In the genomic region with DNA sequence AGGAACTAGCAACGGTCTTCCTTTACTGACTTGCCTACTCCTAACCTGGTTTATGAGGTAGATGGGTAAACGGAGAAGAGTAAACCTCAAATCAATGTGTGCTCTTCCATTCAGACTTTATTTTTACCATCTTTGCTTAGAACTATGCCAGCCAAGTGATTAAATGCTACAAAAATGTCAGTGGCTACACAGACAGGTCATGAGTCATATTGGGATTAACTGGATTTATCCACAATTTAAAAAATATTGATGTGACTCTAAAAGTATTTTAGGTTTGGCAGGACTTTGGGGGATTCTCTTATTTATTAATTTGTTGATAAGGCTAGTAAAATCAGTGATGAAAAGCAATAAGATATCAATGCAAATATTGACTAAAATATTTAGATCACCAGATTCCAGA, we compare ENCODE assay signal across 17 cellular contexts.
A peak's percentile ranks its signal among the peaks of the same experiment; 100 is the strongest.
DNase-seq lines count a peak whose midpoint lies in the region; FAIRE-seq and TF ChIP-seq lines count a peak whose summit lies in the region.
"Had no signal": no experiment of that assay in that cellular context is flagged by ENCODE, and none has a peak within 500 bp of the region (broad histone marks: within the 10 kb centered on the region; RNA-seq: fewer than 3 reads in every experiment).

No MANE protein-coding gene starts in this region.

- H3K4me3 ChIP-seq in bronchial epithelial cell (ENCODE audit: low read depth, low read length): no peak overlapping the region

- no peaks in the 10 kb centered on the region for H3K27me3 ChIP-seq in bronchial epithelial cell (ENCODE audit: control insufficient read depth, insufficient read depth, low read length)

- TF ChIP-seq CTCF in bronchial epithelial cell (IDR thresholded peaks at IDR 0.05; ENCODE audit: insufficient read depth, low read length, severe bottlenecking) (no peak), mesothelial cell of epicardium (IDR thresholded peaks at IDR 0.05; ENCODE audit: unreplicated experiment) (no peak)

- no peaks in the 10 kb centered on the region for H3K36me3 ChIP-seq in bronchial epithelial cell (ENCODE audit: control insufficient read depth, insufficient read depth, low read length)

- peak overlapping the region; percentile 27 for H3K27ac Mint-ChIP-seq in mesothelial cell of epicardium
- H3K27ac Mint-ChIP-seq: dendritic cell treated with granulocyte-macrophage colony-stimulating factor and Interleukin-4, amounts not matched to agents 40 ng/mL and 50 ng/mL, for 4 days; naive B cell; stimulated activated effector memory CD8-positive, alpha-beta T cell treated with anti-CD3 and anti-CD28 coated beads, Interleukin-12 subunit alpha, Interleukin-12 subunit beta, amount 100 ng/mL, for 72 hours had no signal

- H3K36me3 Mint-ChIP-seq in mesothelial cell of epicardium: no peaks in the 10 kb centered on the region
- H3K36me3 Mint-ChIP-seq: naive B cell; stimulated activated effector memory CD8-positive, alpha-beta T cell treated with anti-CD3 and anti-CD28 coated beads, Interleukin-12 subunit alpha, Interleukin-12 subunit beta, amount 100 ng/mL, for 72 hours had no signal

- in situ Hi-C loops in Caki2 (cut with HindIII; ENCODE audit: low pct_unique_long_range_greater_than_20kb, low sequenced_read_pairs): loop anchor here (25.0 kb wide), 1 partner anchor 877 kb away; no protein-coding TSS in a partner anchor

- peak; percentile 18 for DNase-seq in Caki2 (ENCODE audit: low read depth)
- DNase-seq in NCI-H226: peak; percentile 67
- peak; percentile 73 for DNase-seq in bronchial epithelial cell (ENCODE audit: low read depth)
- no peak for DNase-seq in mesothelial cell of epicardium (ENCODE audit: low spot score in 2 of 2, unreplicated experiment in 2 of 2)
- DNase-seq in NCI-H2171 treated with DMSO at 0.1 percent for 48 hours (lab: John Stamatoyannopoulos, UW): no peak
- DNase-seq in NCI-H1105 (lab: John Stamatoyannopoulos, UW): no peak
- no peak for DNase-seq in activated naive CD4-positive, alpha-beta T cell treated with Interleukin-2 at 50 U/mL for 16 hours
- DNase-seq in mesenteric fat pad (ENCODE audit: low spot score): no peak
- DNase-seq: activated CD4-positive, CD25-positive, alpha-beta regulatory T cell; GOT3; kidney; naive B cell; NCI-H2107; stimulated activated CD4-positive, alpha-beta T cell treated with anti-CD3 and anti-CD28 coated beads, Interleukin-4, amount 100 ng/mL, for 1 hour had no signal

- peaks cover 76% of the 10 kb centered on the region for H3K4me1 Mint-ChIP-seq in mesothelial cell of epicardium
- H3K4me1 Mint-ChIP-seq: naive B cell; stimulated activated effector memory CD8-positive, alpha-beta T cell treated with anti-CD3 and anti-CD28 coated beads, Interleukin-12 subunit alpha, Interleukin-12 subunit beta, amount 100 ng/mL, for 72 hours had no signal

- no peak for FAIRE-seq in bronchial epithelial cell (lab: Jason Lieb, UNC)
- FAIRE-seq: frontal cortex, kidney had no signal

- no peak overlapping the region for H3K4me3 Mint-ChIP-seq in mesothelial cell of epicardium
- H3K4me3 Mint-ChIP-seq: dendritic cell treated with granulocyte-macrophage colony-stimulating factor and Interleukin-4, amounts not matched to agents 40 ng/mL and 50 ng/mL, for 4 days; naive B cell; stimulated activated effector memory CD8-positive, alpha-beta T cell treated with anti-CD3 and anti-CD28 coated beads, Interleukin-12 subunit alpha, Interleukin-12 subunit beta, amount 100 ng/mL, for 72 hours had no signal

- no peaks in the 10 kb centered on the region for H3K9me3 Mint-ChIP-seq in mesothelial cell of epicardium
- H3K9me3 Mint-ChIP-seq: dendritic cell treated with granulocyte-macrophage colony-stimulating factor and Interleukin-4, amounts not matched to agents 40 ng/mL and 50 ng/mL, for 4 days; naive B cell; stimulated activated effector memory CD8-positive, alpha-beta T cell treated with anti-CD3 and anti-CD28 coated beads, Interleukin-12 subunit alpha, Interleukin-12 subunit beta, amount 100 ng/mL, for 72 hours had no signal

- no peaks in the 10 kb centered on the region for H3K27me3 Mint-ChIP-seq in mesothelial cell of epicardium (ENCODE audit: low read depth)
- H3K27me3 Mint-ChIP-seq: naive B cell had no signal

Comparison
In these comparisons a context has a peak if more than half of its experiments do, and no peak if none do; other contexts are left out.
1. DNase-seq: peak in Caki2 (single experiment), NCI-H226 (single experiment) and bronchial epithelial cell (single experiment); none in mesothelial cell of epicardium (0 of 2), NCI-H2171 treated with DMSO at 0.1 percent for 48 hours (single experiment), NCI-H1105 (single experiment), activated naive CD4-positive, alpha-beta T cell treated with Interleukin-2 at 50 U/mL for 16 hours (single experiment) and mesenteric fat pad (single experiment).